ENCODE assay signal across 8 cellular contexts in the genomic region with DNA sequence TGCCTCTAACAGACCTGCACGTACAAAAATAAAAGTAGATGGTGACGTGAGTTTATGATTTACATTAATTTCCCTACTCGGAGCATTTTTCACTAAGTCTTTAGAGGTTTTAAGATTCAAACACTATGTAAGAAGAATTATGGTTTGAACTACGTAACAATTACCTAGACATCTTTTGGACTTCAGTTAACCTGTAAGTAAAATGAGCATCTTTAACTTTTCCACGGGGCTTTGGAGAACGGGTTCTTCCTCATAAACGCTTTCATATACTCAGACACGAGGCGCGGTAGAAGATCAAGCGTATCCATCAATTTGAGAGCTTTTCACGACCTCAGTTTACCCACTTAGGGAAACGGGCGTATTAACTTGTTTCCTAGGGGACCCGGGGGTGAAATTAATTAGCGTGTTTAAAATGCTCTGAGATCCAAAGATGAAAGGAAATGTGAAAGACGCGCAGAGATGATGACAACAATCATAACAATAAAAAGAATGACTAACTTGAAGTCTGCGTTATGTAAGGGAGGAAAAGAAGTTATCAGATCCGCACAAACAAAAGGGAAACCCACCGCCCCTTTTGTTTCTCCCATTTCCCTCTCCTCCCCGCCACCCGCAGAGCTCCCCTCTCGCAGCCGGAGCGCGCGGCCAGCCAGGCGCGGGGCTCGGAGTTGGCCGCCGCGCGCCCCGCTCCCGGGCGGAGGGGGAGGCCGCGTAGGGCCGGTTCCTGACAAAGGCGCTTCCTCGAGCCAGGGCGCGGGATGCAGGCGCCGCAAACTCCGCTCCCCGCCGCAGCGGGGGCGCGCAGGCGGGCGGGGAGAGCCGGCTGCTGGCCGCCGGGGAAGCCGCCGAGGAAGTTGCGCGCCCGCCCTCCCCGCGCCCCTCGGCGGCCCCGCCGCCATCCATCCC. TPM values are rescaled to one million over a fixed set of nuclear protein-coding genes. Genes with fewer than 3 reads are reported as not detected.
DNase-seq lines count a peak whose midpoint lies in the region; ATAC-seq and TF ChIP-seq lines count a peak whose summit lies in the region.

No MANE protein-coding gene starts in this region.

- no peaks in the 10 kb centered on the region for H3K27me3 ChIP-seq in DND-41 (ENCODE audit: insufficient read depth, low read length, poor library complexity)
- no peaks in the 10 kb centered on the region for H3K27me3 ChIP-seq in HUES64 (ENCODE audit: insufficient read depth, low read length)
- no peaks in the 10 kb centered on the region for H3K27me3 ChIP-seq in SK-N-SH (ENCODE audit: insufficient read depth)
- H3K27me3 ChIP-seq in breast epithelium = no peaks in the 10 kb centered on the region
- no peaks in the 10 kb centered on the region for H3K27me3 ChIP-seq in smooth muscle cell (ENCODE audit: low read depth)

- H3K4me1 ChIP-seq in DND-41 (ENCODE audit: insufficient read depth, low read length) = peaks cover 35% of the 10 kb centered on the region
- peaks cover 42% of the 10 kb centered on the region for H3K4me1 ChIP-seq in HUES64 (ENCODE audit: insufficient read depth, low read length)
- H3K4me1 ChIP-seq in SK-N-SH (ENCODE audit: control insufficient read depth in 1 of 2, insufficient read depth in 2 of 2, low read depth in 1 of 2, low read length in 1 of 2) = peaks cover 14 to 17% of the 10 kb centered on the region in 2 experiments; a peak in 3 of 4 replicates
- H3K4me1 ChIP-seq in breast epithelium = peaks cover 0 to 4% of the 10 kb centered on the region in 2 donors
- peaks cover 28% of the 10 kb centered on the region for H3K4me1 ChIP-seq in smooth muscle cell (ENCODE audit: low read depth)

- POLR2A ChIA-PET in SK-N-SH (lab: Yijun Ruan, JAX) = no interaction called here

- TF ChIP-seq RAD21 in SK-N-SH (IDR thresholded peaks at IDR 0.05; ENCODE audit: low read length) = no peak

- peaks cover 14% of the 10 kb centered on the region for H3K79me2 ChIP-seq in DND-41 (ENCODE audit: insufficient read depth, low read length)
- peaks cover 56% of the 10 kb centered on the region for H3K79me2 ChIP-seq in SK-N-SH (ENCODE audit: insufficient read depth)
- H3K79me2 ChIP-seq in smooth muscle cell (ENCODE audit: low read depth) = peaks cover 53% of the 10 kb centered on the region

- H4K20me1 ChIP-seq in DND-41 (ENCODE audit: insufficient read depth, low read length) (no peaks in the 10 kb centered on the region), SK-N-SH (ENCODE audit: insufficient read depth) (0 out of 2 replicates have a peak, but pooled peaks cover 5% of the 10 kb centered on the region), smooth muscle cell (ENCODE audit: low read depth) (peaks cover 24% of the 10 kb centered on the region)

- H3K4me2 ChIP-seq in DND-41 (ENCODE audit: insufficient read depth, low read length) (peak overlapping the region; percentile 95), SK-N-SH (peak overlapping the region; percentile 70), smooth muscle cell (peak overlapping the region; percentile 99)

- no peaks in the 10 kb centered on the region for H3F3A ChIP-seq in SK-N-SH (replicated peaks; ENCODE audit: insufficient read depth)
- H3F3A ChIP-seq in smooth muscle cell (ENCODE audit: low read depth) = no peaks in the 10 kb centered on the region

- ATAC-seq in DND-41 (ENCODE audit: insufficient read depth, low read depth) = peak; percentile 24
- ATAC-seq in GM21515 (IDR thresholded peaks at IDR 0.05; ENCODE audit: unreplicated experiment) = peak; percentile 18

- H3K27ac ChIP-seq in DND-41 (ENCODE audit: low read length) (peak overlapping the region; percentile 76), HUES64 (ENCODE audit: low read depth, low read length) (peak overlapping the region; percentile 94), SK-N-SH (ENCODE audit: low read depth in 2 of 2, low read length in 1 of 2) (peak overlapping the region; percentile 76 to 91), breast epithelium (peak overlapping the region; percentile 99 to 100), smooth muscle cell (ENCODE audit: low read depth) (peak overlapping the region; percentile 90)

- H3K4me3 ChIP-seq in DND-41 (ENCODE audit: low read depth in 1 of 2, low read length in 2 of 2) = peak overlapping the region; percentile 49 to 94; a peak in 3 of 4 replicates
- peak overlapping the region; percentile 97 for H3K4me3 ChIP-seq in HUES64 (ENCODE audit: low read length)
- peak overlapping the region; percentile 82 to 95 for H3K4me3 ChIP-seq in SK-N-SH (ENCODE audit: low read depth in 2 of 2, low read length in 1 of 2)
- peak overlapping the region; percentile 90 to 99 (median 93) for H3K4me3 ChIP-seq in breast epithelium
- H3K4me3 ChIP-seq in smooth muscle cell = peak overlapping the region; percentile 99

- H2AFZ ChIP-seq in DND-41 (ENCODE audit: low read depth, low read length) = peak overlapping the region; percentile 93
- H2AFZ ChIP-seq in SK-N-SH (ENCODE audit: low read depth) = peak overlapping the region; percentile 86
- peak overlapping the region; percentile 93 for H2AFZ ChIP-seq in smooth muscle cell (ENCODE audit: low read depth)

- no peaks in the 10 kb centered on the region for H3K9me2 ChIP-seq in SK-N-SH

- TF ChIP-seq CTCF in DND-41 (IDR thresholded peaks at IDR 0.05; ENCODE audit: borderline replicate concordance, extremely low read depth, low read length, poor library complexity, severe bottlenecking) (no peak), SK-N-SH (IDR thresholded peaks at IDR 0.05) (no peak), breast epithelium (IDR thresholded peaks at IDR 0.05) (no peak), smooth muscle cell (IDR thresholded peaks at IDR 0.05; ENCODE audit: borderline replicate concordance, insufficient read depth, poor library complexity, severe bottlenecking) (no peak)

- TF ChIP-seq EP300 in SK-N-SH (IDR thresholded peaks at IDR 0.05; ENCODE audit: borderline replicate concordance in 1 of 2, low read depth in 1 of 2, low read length in 1 of 2) = no peak

- CTCF ChIA-PET in SK-N-SH (lab: Yijun Ruan, JAX) = interaction anchor here (0.9 to 3.2 kb wide), 4 partner anchors 10 to 129 kb away, joined by 3 to 13 read pairs (median 3); no protein-coding TSS in a partner anchor

- H3K9ac ChIP-seq in DND-41 (ENCODE audit: low read depth, low read length) = peak overlapping the region; percentile 86
- peak overlapping the region; percentile 94 for H3K9ac ChIP-seq in HUES64 (ENCODE audit: low read depth, low read length)
- H3K9ac ChIP-seq in SK-N-SH = peak overlapping the region; percentile 85
- peak overlapping the region; percentile 96 for H3K9ac ChIP-seq in smooth muscle cell (ENCODE audit: low read depth)

- DNase-seq in DND-41 (peak; percentile 47), SK-N-SH (peak; percentile 74), breast epithelium (ENCODE audit: low spot score in 2 of 2) (no peak), inferior parietal cortex (ENCODE audit: extremely low spot score) (peak; percentile 62), smooth muscle cell (lab: John Stamatoyannopoulos, UW; ENCODE audit: unreplicated experiment) (no peak), NCI-H2196 (lab: John Stamatoyannopoulos, UW; ENCODE audit: unreplicated experiment) (no peak)

- WGBS in HUES64 = under 1% methylated on average over 62 of the region's 69 CpGs
- under 1% methylated on average over 29 of the region's 69 CpGs for WGBS in SK-N-SH (ENCODE audit: low lambda C conversion rate)
- under 1% methylated on average over 31 of the region's 69 CpGs for whole genome bisulfite sequencing in smooth muscle cell (ENCODE audit: low lambda C conversion rate)

- intact Hi-C loops in breast epithelium (cut with DNase I; ENCODE audit: low total_unique reads) = no loop called here

- H3K9me3 ChIP-seq in DND-41 (ENCODE audit: insufficient read depth, low read length, severe bottlenecking) (no peaks in the 10 kb centered on the region), HUES64 (ENCODE audit: insufficient read depth, low read depth, low read length) (no peaks in the 10 kb centered on the region), SK-N-SH (no peaks in the 10 kb centered on the region), breast epithelium (no peaks in the 10 kb centered on the region), smooth muscle cell (replicated peaks; ENCODE audit: low read depth) (no peaks in the 10 kb centered on the region)

- no peak for TF ChIP-seq POLR2A in breast epithelium (IDR thresholded peaks at IDR 0.05)

- H3K36me3 ChIP-seq in DND-41 (ENCODE audit: insufficient read depth, low read length) (no peaks in the 10 kb centered on the region), HUES64 (ENCODE audit: insufficient read depth, low read length) (no peaks in the 10 kb centered on the region; the same call in 1 of the 2 replicates), SK-N-SH (replicated peaks in 1 of 2; ENCODE audit: control insufficient read depth in 1 of 2, insufficient read depth in 2 of 2, low read length in 1 of 2) (no peaks in the 10 kb centered on the region), breast epithelium (no peaks in the 10 kb centered on the region), smooth muscle cell (ENCODE audit: low read depth) (no peaks in the 10 kb centered on the region)

TF ChIP-seq in SK-N-SH, 30 proteins besides CTCF, POLR2A, EP300 and RAD21 (continues in another document):
- TF ChIP-seq RFX5 (IDR thresholded peaks at IDR 0.05; ENCODE audit: low read length) (no peak), RXRA (IDR thresholded peaks at IDR 0.05; ENCODE audit: borderline replicate concordance, low read depth) (no peak)
- TF ChIP-seq, protein P1, sequence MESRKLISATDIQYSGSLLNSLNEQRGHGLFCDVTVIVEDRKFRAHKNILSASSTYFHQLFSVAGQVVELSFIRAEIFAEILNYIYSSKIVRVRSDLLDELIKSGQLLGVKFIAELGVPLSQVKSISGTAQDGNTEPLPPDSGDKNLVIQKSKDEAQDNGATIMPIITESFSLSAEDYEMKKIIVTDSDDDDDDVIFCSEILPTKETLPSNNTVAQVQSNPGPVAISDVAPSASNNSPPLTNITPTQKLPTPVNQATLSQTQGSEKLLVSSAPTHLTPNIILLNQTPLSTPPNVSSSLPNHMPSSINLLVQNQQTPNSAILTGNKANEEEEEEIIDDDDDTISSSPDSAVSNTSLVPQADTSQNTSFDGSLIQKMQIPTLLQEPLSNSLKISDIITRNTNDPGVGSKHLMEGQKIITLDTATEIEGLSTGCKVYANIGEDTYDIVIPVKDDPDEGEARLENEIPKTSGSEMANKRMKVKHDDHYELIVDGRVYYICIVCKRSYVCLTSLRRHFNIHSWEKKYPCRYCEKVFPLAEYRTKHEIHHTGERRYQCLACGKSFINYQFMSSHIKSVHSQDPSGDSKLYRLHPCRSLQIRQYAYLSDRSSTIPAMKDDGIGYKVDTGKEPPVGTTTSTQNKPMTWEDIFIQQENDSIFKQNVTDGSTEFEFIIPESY (IDR thresholded peaks at IDR 0.05; ENCODE audit: borderline replicate concordance, low read depth) = no peak

RNA-seq across cellular contexts. Expression of a gene that starts 0.8 kb away (rescaled TPM):
- polyA plus RNA-seq in HUES64 (2013, experiment 1 of 2) = 30.2 TPM
- 35.2 TPM for polyA plus RNA-seq in HUES64 (2013, experiment 2 of 2)
- polyA plus RNA-seq in SK-N-SH (2012; rRNA removed) (4.2 and 5.6 TPM in 2 replicates), smooth muscle cell (16.2 and 18.6 TPM in 2 replicates)
- 4.9 and 5.5 TPM in 2 replicates for polyA plus RNA-seq in SK-N-SH (2012; cell fraction: cytosol; rRNA removed)
- 5.8 and 11.7 TPM in 2 replicates for polyA plus RNA-seq in SK-N-SH (2012; cell fraction: nucleus; rRNA removed)
- total RNA-seq in breast epithelium (10 to 100 TPM; 31.8 to 51.7 (median 40.6) TPM), smooth muscle cell (59.2 and 61.0 TPM in 2 replicates)

Comparison
In these comparisons a context has a peak if more than half of its experiments do, and no peak if none do; other contexts are left out.
1. DNase-seq: peak in DND-41 (single experiment), SK-N-SH (single experiment) and inferior parietal cortex (single experiment); none in breast epithelium (0 of 2), smooth muscle cell (single experiment) and NCI-H2196 (single experiment).
2. Peak in every context shown above with its lines, with median percentiles within 50 percentile points of each other: H2AFZ ChIP-seq, H3K27ac ChIP-seq, H3K4me2 ChIP-seq, H3K4me3 ChIP-seq and H3K9ac ChIP-seq.